Comparison of ENCODE assay signal across 16 cellular contexts in the genomic region with DNA sequence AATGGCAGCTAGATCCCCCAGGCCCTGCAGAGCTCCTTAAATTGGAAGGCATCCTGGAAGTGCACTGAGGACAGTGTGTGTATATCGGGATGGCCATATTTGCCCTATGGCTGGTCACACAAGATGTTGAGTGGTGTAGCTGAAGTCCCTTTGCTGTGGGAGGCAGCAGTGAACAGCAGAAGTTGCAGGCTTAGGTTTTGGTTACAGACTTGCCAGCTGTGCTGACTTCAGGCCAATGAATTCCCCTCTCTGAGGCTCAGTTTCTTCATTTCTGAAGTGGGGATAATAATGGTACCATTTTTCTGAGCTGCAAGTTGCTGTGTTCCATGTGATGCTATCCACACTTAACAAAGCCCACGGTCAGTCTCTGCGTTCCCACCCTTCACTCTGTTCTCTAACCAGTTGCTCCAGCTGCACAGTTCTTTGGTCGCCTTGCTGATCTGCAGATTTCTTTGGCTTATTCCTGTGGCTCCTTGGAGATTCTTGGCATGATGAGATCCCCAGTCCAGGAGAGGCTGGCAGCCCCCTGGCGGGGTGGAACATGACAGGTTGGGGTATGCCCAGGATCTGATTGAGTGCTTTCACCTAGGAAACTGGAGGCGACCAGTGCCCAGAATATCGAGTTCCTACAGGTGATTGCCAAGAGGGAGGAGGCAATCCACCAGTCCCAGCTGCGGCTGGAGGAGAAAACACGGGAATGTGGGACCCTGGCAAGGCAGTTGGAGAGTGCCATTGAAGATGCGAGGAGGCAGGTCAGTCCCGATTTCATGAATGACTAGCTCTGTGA. TPM values are rescaled to one million over a fixed set of nuclear protein-coding genes. Genes with fewer than 3 reads are reported as not detected.
DNase-seq lines count a peak whose midpoint lies in the region; ATAC-seq and TF ChIP-seq lines count a peak whose summit lies in the region.
"Had no signal": no experiment of that assay in that cellular context is flagged by ENCODE, and none has a peak within 500 bp of the region (broad histone marks: within the 10 kb centered on the region; RNA-seq: fewer than 3 reads in every experiment).

No MANE protein-coding gene starts in this region.

- no peak overlapping the region for H2BK5ac ChIP-seq in trophoblast cell (ENCODE audit: low read depth, low read length, poor library complexity)

- H3K9ac ChIP-seq in trophoblast cell (ENCODE audit: low read length) = peak overlapping the region; percentile 57

- H3K18ac ChIP-seq in trophoblast cell (ENCODE audit: low read length) = no peak overlapping the region

- no TSS peak for BruUV-seq in MCF 10A (replicated peaks; lab: Mats Ljungman, UMichigan)

- H4K12ac ChIP-seq in trophoblast cell (ENCODE audit: low read depth, low read length) = no peak overlapping the region

- H3K9me3 ChIP-seq in trophoblast cell (ENCODE audit: insufficient read depth, low read depth, low read length) = no peaks in the 10 kb centered on the region
- H3K9me3 ChIP-seq: A549 had no signal

- no peak overlapping the region for H2BK12ac ChIP-seq in trophoblast cell (ENCODE audit: low read length)

- no CpG with 5 or more reads among the region's 11 CpGs for WGBS in trophoblast cell (ENCODE audit: extremely low coverage, insufficient coverage, insufficient read length)

- POLR2A ChIA-PET in MCF 10A (lab: Yijun Ruan, JAX) = interaction anchor here (0.5 to 1.0 kb wide), 3 partner anchors 25 to 137 kb away, joined by 3 to 4 read pairs (median 3); no protein-coding TSS in a partner anchor

- no peaks in the 10 kb centered on the region for H3K27me3 ChIP-seq in trophoblast cell (ENCODE audit: insufficient read depth, low read length)

- H3K27ac ChIP-seq in trophoblast cell (ENCODE audit: low read depth, low read length) = no peak overlapping the region
- H3K27ac ChIP-seq: A549, HL-60 had no signal

- no peak overlapping the region for H3K4me3 Mint-ChIP-seq in MCF 10A (ENCODE audit: unreplicated experiment)
- H3K4me3 Mint-ChIP-seq: CD4-positive, CD25-positive, alpha-beta regulatory T cell had no signal

- CTCF ChIA-PET in MCF 10A (lab: Yijun Ruan, JAX) = interaction anchor here (0.5 to 0.7 kb wide), 2 partner anchors 60 to 261 kb away, joined by 3 to 4 read pairs; no protein-coding TSS in a partner anchor

- H3K27me3 Mint-ChIP-seq in MCF 10A (ENCODE audit: insufficient read depth, unreplicated experiment) = no peaks in the 10 kb centered on the region
- H3K27me3 Mint-ChIP-seq: CD4-positive, CD25-positive, alpha-beta regulatory T cell had no signal

- DNase-seq in Ammon's horn (ENCODE audit: low spot score) (peak; percentile 72), OCI-M1 (lab: John Stamatoyannopoulos, UW) (peak; percentile 7), globus pallidus (ENCODE audit: low spot score) (peak; percentile 81), trophoblast cell (no peak), MCF 10A (ENCODE audit: unreplicated experiment) (no peak), amniotic stem cell (lab: John Stamatoyannopoulos, UW) (no peak)
- DNase-seq: CD4-positive, CD25-positive, alpha-beta regulatory T cell; DND-41; GDM1; GOT3; NCI-H774; SIG-M5 had no signal

- no peak overlapping the region for H3K27ac Mint-ChIP-seq in MCF 10A (ENCODE audit: low read depth, unreplicated experiment)
- H3K27ac Mint-ChIP-seq: CD4-positive, CD25-positive, alpha-beta regulatory T cell had no signal

- intact Hi-C loops in MCF 10A (cut with micrococcal nuclease) = no loop called here

- H3K23ac ChIP-seq in trophoblast cell (ENCODE audit: low read length) = no peak overlapping the region

- no peak overlapping the region for H2AFZ ChIP-seq in trophoblast cell (ENCODE audit: insufficient read depth, low read length, poor library complexity)

- no peak overlapping the region for H3K4ac ChIP-seq in trophoblast cell (ENCODE audit: low read depth, low read length)

- peaks cover 37% of the 10 kb centered on the region for H3K36me3 Mint-ChIP-seq in MCF 10A (ENCODE audit: insufficient read depth, unreplicated experiment)

- H3K4me1 Mint-ChIP-seq in MCF 10A (ENCODE audit: insufficient read depth, unreplicated experiment) = no peaks in the 10 kb centered on the region

- H4K8ac ChIP-seq in trophoblast cell (ENCODE audit: low read depth, low read length) = no peak overlapping the region

- no peak overlapping the region for H3K4me3 ChIP-seq in trophoblast cell (ENCODE audit: low read depth, low read length)
- H3K4me3 ChIP-seq: A549 had no signal

- no peaks in the 10 kb centered on the region for H3K4me1 ChIP-seq in trophoblast cell (ENCODE audit: control insufficient read depth in 1 of 2, insufficient read depth in 2 of 2, low read length in 2 of 2)
- H3K4me1 ChIP-seq: A549 had no signal

- H2BK120ac ChIP-seq in trophoblast cell (ENCODE audit: insufficient read depth, low read length, poor library complexity) = no peak overlapping the region

- no peak for TF ChIP-seq CTCF in MCF 10A (IDR thresholded peaks at IDR 0.05; ENCODE audit: unreplicated experiment)

- H3K36me3 ChIP-seq in trophoblast cell (ENCODE audit: control insufficient read depth in 1 of 2, insufficient read depth in 2 of 2, low read length in 2 of 2) = peaks cover 54 to 68% of the 10 kb centered on the region in 2 experiments

- no peaks in the 10 kb centered on the region for H3K9me3 Mint-ChIP-seq in MCF 10A (ENCODE audit: unreplicated experiment)
- H3K9me3 Mint-ChIP-seq: CD4-positive, CD25-positive, alpha-beta regulatory T cell had no signal

- H3K79me2 ChIP-seq in trophoblast cell (ENCODE audit: control insufficient read depth, insufficient read depth, low read length, poor library complexity) = no peaks in the 10 kb centered on the region

- no peak overlapping the region for H3K14ac ChIP-seq in trophoblast cell (ENCODE audit: low read length)

- H2AK5ac ChIP-seq in trophoblast cell (ENCODE audit: low read length) = no peak overlapping the region

- H4K91ac ChIP-seq in trophoblast cell (ENCODE audit: low read depth, low read length) = no peak overlapping the region

- ATAC-seq in HG03571 (IDR thresholded peaks at IDR 0.05; ENCODE audit: unreplicated experiment) (no peak), HG02852 (IDR thresholded peaks at IDR 0.05; ENCODE audit: unreplicated experiment) (no peak)
- ATAC-seq: A549 had no signal

- H3K4me2 ChIP-seq in trophoblast cell (ENCODE audit: low read length) = no peak overlapping the region
- H3K4me2 ChIP-seq: A549 had no signal

- no peaks in the 10 kb centered on the region for H3K79me1 ChIP-seq in trophoblast cell (ENCODE audit: low read length)

RNA-seq across cellular contexts. Expression of a gene that starts 6.5 kb away (rescaled TPM):
- 13.0 and 13.3 TPM in 2 replicates for polyA plus RNA-seq in trophoblast cell (2013)
- 34.1 TPM in 2 replicates for total RNA-seq in MCF 10A (2022)

RNA-seq across cellular contexts. Expression of a gene that starts 42.2 kb away (rescaled TPM):
- polyA plus RNA-seq in trophoblast cell (2013) = 34.5 and 36.5 TPM in 2 replicates
- 34.4 and 37.3 TPM in 2 replicates for total RNA-seq in MCF 10A (2022)

RNA-seq across cellular contexts. Expression of a gene that starts 54.4 kb away (rescaled TPM):
- 114 and 119 TPM in 2 replicates for polyA plus RNA-seq in trophoblast cell (2013)
- total RNA-seq in MCF 10A (2022) = 254 and 280 TPM in 2 replicates

Comparison
In these comparisons a context has a peak if more than half of its experiments do, and no peak if none do; other contexts are left out.
1. DNase-seq: peak in Ammon's horn (single experiment), OCI-M1 (single experiment) and globus pallidus (single experiment); none in trophoblast cell (0 of 2), MCF 10A (single experiment) and amniotic stem cell (single experiment).